22 cellular contexts compared by ENCODE assay signal in genomic region chr18:2602844-2603243, GRCh38. TPM values are rescaled to one million over a fixed set of nuclear protein-coding genes. Genes with fewer than 3 reads are reported as not detected.
DNase-seq lines count a peak whose midpoint lies in the region; ATAC-seq and TF ChIP-seq lines count a peak whose summit lies in the region.
"Had no signal": no experiment of that assay in that cellular context is flagged by ENCODE, and none has a peak within 500 bp of the region (broad histone marks: within the 10 kb centered on the region; RNA-seq: fewer than 3 reads in every experiment).

No MANE protein-coding gene starts in this region.

- no peak overlapping the region for H2AFZ ChIP-seq in Loucy (ENCODE audit: low read length)

- H3K9me3 Mint-ChIP-seq in activated naive CD4-positive, alpha-beta T cell treated with anti-CD3 and anti-CD28 coated beads, Interleukin-2, amount 50 U/mL, for 72 hours = no peaks in the 10 kb centered on the region
- no peaks in the 10 kb centered on the region for H3K9me3 Mint-ChIP-seq in activated naive CD4-positive, alpha-beta T cell treated with anti-CD3 and anti-CD28 coated beads, Interleukin-2, amount 10 ng/mL, durations not matched to agents 7 days and 5 days
- H3K9me3 Mint-ChIP-seq in dendritic cell treated with granulocyte-macrophage colony-stimulating factor and Interleukin-4, amounts not matched to agents 40 ng/mL and 50 ng/mL, for 4 days = no peaks in the 10 kb centered on the region
- H3K9me3 Mint-ChIP-seq in osteocyte (ENCODE audit: unreplicated experiment) = no peaks in the 10 kb centered on the region
- peaks cover 4% of the 10 kb centered on the region for H3K9me3 Mint-ChIP-seq in natural killer cell treated with Interleukin-12 subunit alpha and Interleukin-12 subunit beta and Interleukin-15 and Interleukin-18, amount 100 ng/mL, for 72 hours
- H3K9me3 Mint-ChIP-seq: effector memory CD8-positive, alpha-beta T cell; mesothelial cell of epicardium had no signal

- CTCF ChIA-PET in activated naive CD4-positive, alpha-beta T cell treated with anti-CD3 and anti-CD28 coated beads, Interleukin-2, amount 10 ng/mL, durations not matched to agents 7 days and 5 days (lab: Charles Lee) = no interaction called here

- H3K27me3 Mint-ChIP-seq in activated naive CD4-positive, alpha-beta T cell treated with anti-CD3 and anti-CD28 coated beads, Interleukin-2, amount 10 ng/mL, durations not matched to agents 7 days and 5 days = no peaks in the 10 kb centered on the region
- H3K27me3 Mint-ChIP-seq in dendritic cell treated with granulocyte-macrophage colony-stimulating factor and Interleukin-4, amounts not matched to agents 40 ng/mL and 50 ng/mL, for 4 days = no peaks in the 10 kb centered on the region
- no peaks in the 10 kb centered on the region for H3K27me3 Mint-ChIP-seq in osteocyte (ENCODE audit: unreplicated experiment)
- no peaks in the 10 kb centered on the region for H3K27me3 Mint-ChIP-seq in natural killer cell treated with Interleukin-12 subunit alpha and Interleukin-12 subunit beta and Interleukin-15 and Interleukin-18, amount 100 ng/mL, for 72 hours
- H3K27me3 Mint-ChIP-seq: effector memory CD8-positive, alpha-beta T cell had no signal

- intact Hi-C loops in dendritic cell treated with granulocyte-macrophage colony-stimulating factor and Interleukin-4, amounts not matched to agents 40 ng/mL and 50 ng/mL, for 4 days (cut with micrococcal nuclease) = no loop called here

- H3K4me2 ChIP-seq in Loucy (ENCODE audit: low read depth, low read length, poor library complexity, severe bottlenecking) = peak overlapping the region; percentile 6

- no peaks in the 10 kb centered on the region for H3K27me3 ChIP-seq in Loucy (ENCODE audit: insufficient read depth, low read length, poor library complexity, severe bottlenecking)
- H3K27me3 ChIP-seq: transverse colon had no signal

- TF ChIP-seq CTCF in Loucy (conservative IDR thresholded peaks at IDR 0.05; ENCODE audit: low read length) (no peak), osteocyte (IDR thresholded peaks at IDR 0.05) (no peak)

- H3K4me3 ChIP-seq in Loucy (ENCODE audit: low read length, poor library complexity, severe bottlenecking) = no peak overlapping the region
- H3K4me3 ChIP-seq: psoas muscle, transverse colon had no signal

- peaks cover 2% of the 10 kb centered on the region for H4K20me1 ChIP-seq in Loucy (ENCODE audit: insufficient read depth, low read length, poor library complexity, severe bottlenecking)

- peak; percentile 46 to 64 for ATAC-seq in activated naive CD4-positive, alpha-beta T cell treated with anti-CD3 and anti-CD28 coated beads, Interleukin-2, amount 50 U/mL, for 72 hours
- ATAC-seq in natural killer cell treated with Interleukin-12 subunit alpha and Interleukin-12 subunit beta and Interleukin-15 and Interleukin-18, amount 100 ng/mL, for 72 hours = no peak
- ATAC-seq: effector memory CD8-positive, alpha-beta T cell; psoas muscle had no signal

- H3K79me2 ChIP-seq in Loucy (ENCODE audit: insufficient read depth, low read length) = peaks cover 8% of the 10 kb centered on the region; the same call in 1 of the 2 replicates

- peaks cover 43% of the 10 kb centered on the region for H3K4me1 ChIP-seq in Loucy (ENCODE audit: insufficient read depth, low read length, poor library complexity, severe bottlenecking)
- H3K4me1 ChIP-seq: psoas muscle had no signal

- no peak overlapping the region for H3K4me3 Mint-ChIP-seq in activated naive CD4-positive, alpha-beta T cell treated with anti-CD3 and anti-CD28 coated beads, Interleukin-2, amount 10 ng/mL, durations not matched to agents 7 days and 5 days
- H3K4me3 Mint-ChIP-seq in dendritic cell treated with granulocyte-macrophage colony-stimulating factor and Interleukin-4, amounts not matched to agents 40 ng/mL and 50 ng/mL, for 4 days = no peak overlapping the region
- H3K4me3 Mint-ChIP-seq in osteocyte (ENCODE audit: unreplicated experiment) = no peak overlapping the region
- H3K4me3 Mint-ChIP-seq in natural killer cell treated with Interleukin-12 subunit alpha and Interleukin-12 subunit beta and Interleukin-15 and Interleukin-18, amount 100 ng/mL, for 72 hours = no peak overlapping the region
- H3K4me3 Mint-ChIP-seq: effector memory CD8-positive, alpha-beta T cell; mesothelial cell of epicardium had no signal

- peaks cover 58% of the 10 kb centered on the region for H3K4me1 Mint-ChIP-seq in activated naive CD4-positive, alpha-beta T cell treated with anti-CD3 and anti-CD28 coated beads, Interleukin-2, amount 10 ng/mL, durations not matched to agents 7 days and 5 days
- H3K4me1 Mint-ChIP-seq in dendritic cell treated with granulocyte-macrophage colony-stimulating factor and Interleukin-4, amounts not matched to agents 40 ng/mL and 50 ng/mL, for 4 days (ENCODE audit: low read depth) = peaks cover 20% of the 10 kb centered on the region
- H3K4me1 Mint-ChIP-seq in osteocyte (ENCODE audit: unreplicated experiment) = peaks cover 26% of the 10 kb centered on the region
- H3K4me1 Mint-ChIP-seq in natural killer cell treated with Interleukin-12 subunit alpha and Interleukin-12 subunit beta and Interleukin-15 and Interleukin-18, amount 100 ng/mL, for 72 hours (ENCODE audit: low read depth in 2 of 2) = peaks cover 15 to 31% of the 10 kb centered on the region in 2 donors
- H3K4me1 Mint-ChIP-seq: mesothelial cell of epicardium had no signal

- H3K36me3 Mint-ChIP-seq in activated naive CD4-positive, alpha-beta T cell treated with anti-CD3 and anti-CD28 coated beads, Interleukin-2, amount 50 U/mL, for 72 hours = peaks cover 14 to 58% of the 10 kb centered on the region in 2 donors
- H3K36me3 Mint-ChIP-seq in activated naive CD4-positive, alpha-beta T cell treated with anti-CD3 and anti-CD28 coated beads, Interleukin-2, amount 10 ng/mL, durations not matched to agents 7 days and 5 days = peaks cover 64% of the 10 kb centered on the region
- no peaks in the 10 kb centered on the region for H3K36me3 Mint-ChIP-seq in dendritic cell treated with granulocyte-macrophage colony-stimulating factor and Interleukin-4, amounts not matched to agents 40 ng/mL and 50 ng/mL, for 4 days (ENCODE audit: low read depth)
- no peaks in the 10 kb centered on the region for H3K36me3 Mint-ChIP-seq in osteocyte (ENCODE audit: unreplicated experiment)
- peaks cover 24% of the 10 kb centered on the region for H3K36me3 Mint-ChIP-seq in natural killer cell treated with Interleukin-12 subunit alpha and Interleukin-12 subunit beta and Interleukin-15 and Interleukin-18, amount 100 ng/mL, for 72 hours

- no peak overlapping the region for H3K27ac Mint-ChIP-seq in activated naive CD4-positive, alpha-beta T cell treated with anti-CD3 and anti-CD28 coated beads, Interleukin-2, amount 50 U/mL, for 72 hours
- H3K27ac Mint-ChIP-seq in activated naive CD4-positive, alpha-beta T cell treated with anti-CD3 and anti-CD28 coated beads, Interleukin-2, amount 10 ng/mL, durations not matched to agents 7 days and 5 days = no peak overlapping the region
- H3K27ac Mint-ChIP-seq in dendritic cell treated with granulocyte-macrophage colony-stimulating factor and Interleukin-4, amounts not matched to agents 40 ng/mL and 50 ng/mL, for 4 days = peak overlapping the region; percentile 23
- H3K27ac Mint-ChIP-seq in osteocyte (ENCODE audit: unreplicated experiment) = peak overlapping the region; percentile 3
- H3K27ac Mint-ChIP-seq in natural killer cell treated with Interleukin-12 subunit alpha and Interleukin-12 subunit beta and Interleukin-15 and Interleukin-18, amount 100 ng/mL, for 72 hours = peak overlapping the region in 1 of 2 donors; percentile 1
- H3K27ac Mint-ChIP-seq: mesothelial cell of epicardium had no signal

- no peak overlapping the region for H3K9ac ChIP-seq in Loucy (ENCODE audit: low read depth, low read length, poor library complexity, severe bottlenecking)

- DNase-seq in activated naive CD4-positive, alpha-beta T cell treated with anti-CD3 and anti-CD28 coated beads, Interleukin-2, amount 50 U/mL, for 72 hours (ENCODE audit: low spot score in 2 of 2) = no peak
- DNase-seq in activated naive CD4-positive, alpha-beta T cell treated with anti-CD3 and anti-CD28 coated beads, Interleukin-2, amount 10 ng/mL, durations not matched to agents 7 days and 5 days = no peak
- DNase-seq in osteocyte (ENCODE audit: extremely low spot score, unreplicated experiment) (no peak), AG08395 (ENCODE audit: low spot score) (no peak)
- DNase-seq in natural killer cell treated with Interleukin-12 subunit alpha and Interleukin-12 subunit beta and Interleukin-15 and Interleukin-18, amount 100 ng/mL, for 72 hours (ENCODE audit: low spot score) = no peak
- no peak for DNase-seq in central memory CD4-positive, alpha-beta T cell
- DNase-seq: activated CD4-positive, CD25-positive, alpha-beta regulatory T cell treated with anti-CD3 and anti-CD28 coated beads, Interleukin-2, amount 50 U/mL, for 72 hours; activated CD8-positive, alpha-beta memory T cell treated with anti-CD3 and anti-CD28 coated beads, Interleukin-2, amount 50 U/mL, for 4 hours; DMS79 treated with DMSO at 0.1 percent for 48 hours; effector memory CD8-positive, alpha-beta T cell; glutamatergic neuron; NCI-H1417; NCI-H2107; NCI-H510A treated with DMSO at 0.1 percent for 48 hours; psoas muscle; RPMI8226; stimulated activated CD4-positive, alpha-beta T cell treated with anti-CD3 and anti-CD28 coated beads, Interleukin-1b, Interleukin-23, amount 100 ng/mL, for 48 hours; stimulated activated naive CD4-positive, alpha-beta T cell treated with Interleukin-2 at 50 U/mL for 16 hours; transverse colon had no signal

- H3F3A ChIP-seq in Loucy (ENCODE audit: low read depth) = peaks cover 12% of the 10 kb centered on the region

- no peaks in the 10 kb centered on the region for H3K9me3 ChIP-seq in Loucy (ENCODE audit: insufficient read depth, low read depth, low read length)
- H3K9me3 ChIP-seq: psoas muscle, transverse colon had no signal

- H3K9me2 ChIP-seq in Loucy (replicated peaks; ENCODE audit: low read depth, low read length) = no peaks in the 10 kb centered on the region

- peaks cover 61% of the 10 kb centered on the region for H3K36me3 ChIP-seq in Loucy (ENCODE audit: insufficient read depth, low read length)
- H3K36me3 ChIP-seq: transverse colon had no signal

RNA-seq across cellular contexts. Expression of gene NDC80, which starts 31.5 kb away (rescaled TPM):
- 100 to 1,000 TPM in 1 of 2 donors, 10 to 100 TPM in 1; 66.8 to 117 TPM for total RNA-seq in activated naive CD4-positive, alpha-beta T cell treated with anti-CD3 and anti-CD28 coated beads, Interleukin-2, amount 50 U/mL, for 72 hours
- 7.9 and 9.4 TPM in 2 replicates for total RNA-seq in osteocyte
- 10 to 100 TPM; 24.5 to 52.3 TPM for total RNA-seq in natural killer cell treated with Interleukin-12 subunit alpha and Interleukin-12 subunit beta and Interleukin-15 and Interleukin-18, amount 100 ng/mL, for 72 hours

RNA-seq across cellular contexts. Expression of gene METTL4, which starts 31.5 kb away (rescaled TPM):
- 10 to 100 TPM; 20.3 to 57.4 TPM for total RNA-seq in activated naive CD4-positive, alpha-beta T cell treated with anti-CD3 and anti-CD28 coated beads, Interleukin-2, amount 50 U/mL, for 72 hours
- 10.8 and 12.8 TPM in 2 replicates for total RNA-seq in osteocyte
- total RNA-seq in natural killer cell treated with Interleukin-12 subunit alpha and Interleukin-12 subunit beta and Interleukin-15 and Interleukin-18, amount 100 ng/mL, for 72 hours = 10 to 100 TPM; 17.5 to 22.3 TPM

RNA-seq across cellular contexts. Expression of gene SMCHD1, which starts 52.7 kb away (rescaled TPM):
- 100 to 1,000 TPM; 112 to 136 TPM for total RNA-seq in activated naive CD4-positive, alpha-beta T cell treated with anti-CD3 and anti-CD28 coated beads, Interleukin-2, amount 50 U/mL, for 72 hours
- 55.8 and 58.1 TPM in 2 replicates for total RNA-seq in osteocyte
- total RNA-seq in natural killer cell treated with Interleukin-12 subunit alpha and Interleukin-12 subunit beta and Interleukin-15 and Interleukin-18, amount 100 ng/mL, for 72 hours = 100 to 1,000 TPM in 1 of 2 donors, 10 to 100 TPM in 1; 88.0 to 141 TPM

Comparison
In these comparisons a context has a peak if more than half of its experiments do, and no peak if none do; other contexts are left out.
1. ATAC-seq: peak in activated naive CD4-positive, alpha-beta T cell treated with anti-CD3 and anti-CD28 coated beads, Interleukin-2, amount 50 U/mL, for 72 hours (2 of 2); none in natural killer cell treated with Interleukin-12 subunit alpha and Interleukin-12 subunit beta and Interleukin-15 and Interleukin-18, amount 100 ng/mL, for 72 hours (0 of 2).
2. H3K27ac Mint-ChIP-seq: peak in dendritic cell treated with granulocyte-macrophage colony-stimulating factor and Interleukin-4, amounts not matched to agents 40 ng/mL and 50 ng/mL, for 4 days (single experiment) and osteocyte (single experiment); none in activated naive CD4-positive, alpha-beta T cell treated with anti-CD3 and anti-CD28 coated beads, Interleukin-2, amount 50 U/mL, for 72 hours (0 of 2) and activated naive CD4-positive, alpha-beta T cell treated with anti-CD3 and anti-CD28 coated beads, Interleukin-2, amount 10 ng/mL, durations not matched to agents 7 days and 5 days (single experiment).